14 cellular contexts compared by ENCODE assay signal in the genomic region with DNA sequence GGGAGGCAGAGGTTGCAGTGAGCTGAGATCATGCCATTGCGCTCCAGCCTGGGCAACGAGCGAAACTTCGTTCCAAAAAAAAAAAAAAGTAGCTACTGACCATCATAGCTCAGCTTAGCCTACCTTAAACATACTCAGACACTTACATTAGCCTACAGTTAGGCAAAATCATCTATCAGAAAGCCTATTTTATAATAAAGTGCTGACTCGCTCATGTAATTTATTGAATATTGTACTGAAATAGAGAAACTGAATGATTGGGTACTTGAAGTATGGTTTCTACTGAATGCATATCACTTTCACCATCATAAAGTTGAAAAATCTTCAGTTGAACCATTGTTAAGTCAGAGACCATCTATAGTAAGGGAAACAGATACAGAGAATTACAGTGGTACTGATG.
DNase-seq lines count a peak whose midpoint lies in the region; ATAC-seq, FAIRE-seq and TF ChIP-seq lines count a peak whose summit lies in the region.
"Had no signal": no experiment of that assay in that cellular context is flagged by ENCODE, and none has a peak within 500 bp of the region (broad histone marks: within the 10 kb centered on the region; RNA-seq: fewer than 3 reads in every experiment).

No MANE protein-coding gene starts in this region.

- H3K36me3 Mint-ChIP-seq in chondrocyte (ENCODE audit: low read depth) (peaks cover 2% of the 10 kb centered on the region), natural killer cell (no peaks in the 10 kb centered on the region)

- BruUV-seq in HepG2 (replicated peaks; lab: Mats Ljungman, UMichigan): no TSS peak

- peaks cover 0 to 1% of the 10 kb centered on the region in 2 experiments; a peak in 1 of 5 replicates for H3K36me3 ChIP-seq in HepG2 (replicated peaks in 1 of 2; ENCODE audit: control insufficient read depth in 1 of 2, insufficient read depth in 2 of 2, low read length in 2 of 2)
- no peaks in the 10 kb centered on the region for H3K36me3 ChIP-seq in right lobe of liver

- TF ChIP-seq EP300 in HepG2 (IDR thresholded peaks at IDR 0.05; ENCODE audit: low read depth in 2 of 2, low read length in 2 of 2): no peak
- no peak for TF ChIP-seq EP300 in HepG2 (CRISPR knock-in tag; IDR thresholded peaks at IDR 0.05; ENCODE audit: borderline replicate concordance)

- no peak for DNase-seq in HepG2 (ENCODE audit: low spot score)
- DNase-seq in right lobe of liver: no peak
- no peak for DNase-seq in chondrocyte (ENCODE audit: low spot score)
- DNase-seq in natural killer cell: no peak
- no peak for DNase-seq in DMS53 treated with DMSO at 0.1 percent for 48 hours (lab: John Stamatoyannopoulos, UW; ENCODE audit: unreplicated experiment)
- no peak for DNase-seq in amygdala (lab: John Stamatoyannopoulos, UW)
- DNase-seq: activated gamma-delta T cell treated with Interleukin-2 at 50 U/mL for 16 hours, cerebellar nuclear complex, NCI-H446 treated with DMSO at 0.1 percent for 48 hours, nucleus accumbens had no signal

- in situ Hi-C loops in HepG2 (cut with HindIII; ENCODE audit: extremely low pct_ligation_motif_present, low pct_unique_long_range_greater_than_20kb): no loop called here

- H3K4me3 ChIP-seq in HepG2 (replicated peaks in 1 of 3; ENCODE audit: insufficient read depth in 1 of 3, low read depth in 2 of 3, low read length in 3 of 3) (no peak overlapping the region), right lobe of liver (no peak overlapping the region)

- H3K4me2 ChIP-seq in HepG2 (ENCODE audit: low read depth, low read length): no peak overlapping the region

- H3K79me2 ChIP-seq in HepG2 (ENCODE audit: insufficient read depth, low read length): peaks cover 6% of the 10 kb centered on the region

- H3K4me1 Mint-ChIP-seq in chondrocyte (ENCODE audit: low read depth) (peaks cover 83% of the 10 kb centered on the region), natural killer cell (peaks cover 64 to 76% of the 10 kb centered on the region in 2 donors)

- POLR2A ChIA-PET in HepG2 (lab: Yijun Ruan, JAX): interaction anchor here (3.5 kb wide), 1 partner anchor 12 kb away, joined by 41 read pairs; no protein-coding TSS in a partner anchor

- TF ChIP-seq POLR2A in HepG2 (IDR thresholded peaks at IDR 0.05; ENCODE audit: insufficient read depth in 1 of 2, low read depth in 2 of 2, low read length in 2 of 2): no peak
- TF ChIP-seq POLR2A in right lobe of liver (IDR thresholded peaks at IDR 0.05): no peak

- no peak overlapping the region for H2AFZ ChIP-seq in HepG2 (ENCODE audit: low read length)

- CTCF ChIA-PET in HepG2 (lab: Yijun Ruan, JAX; ENCODE audit: low intra/inter-chr PET ratio, low total read pairs): no interaction called here

- no peaks in the 10 kb centered on the region for H4K20me1 ChIP-seq in HepG2 (ENCODE audit: insufficient read depth, low read length)

- intact Hi-C loops in HepG2 (cut with micrococcal nuclease; ENCODE audit: unreplicated experiment): no loop called here
- intact Hi-C loops in right lobe of liver (cut with DNase I): no loop called here
- intact Hi-C loops in natural killer cell (cut with micrococcal nuclease): no loop called here

- H3K9me3 ChIP-seq in HepG2 (ENCODE audit: low read length) (no peaks in the 10 kb centered on the region), right lobe of liver (no peaks in the 10 kb centered on the region)

- H3K9me3 Mint-ChIP-seq in chondrocyte (ENCODE audit: low read depth) (no peaks in the 10 kb centered on the region), natural killer cell (no peaks in the 10 kb centered on the region)
- H3K9me3 Mint-ChIP-seq: IgD-negative memory B cell had no signal

- no peak for ATAC-seq in HepG2
- no peak for ATAC-seq in right lobe of liver
- no peak for ATAC-seq in natural killer cell
- no peak for ATAC-seq in GM21528 (IDR thresholded peaks at IDR 0.05; ENCODE audit: low FRiP score, unreplicated experiment)
- ATAC-seq in GM21717 (IDR thresholded peaks at IDR 0.05; ENCODE audit: unreplicated experiment): no peak
- ATAC-seq: esophagus mucosa had no signal

- H3K4me3 Mint-ChIP-seq in chondrocyte (ENCODE audit: unreplicated experiment): no peak overlapping the region
- H3K4me3 Mint-ChIP-seq in natural killer cell: no peak overlapping the region

- FAIRE-seq in HepG2 (lab: Jason Lieb, UNC): no peak

- no peak for TF ChIP-seq CTCF in HepG2 (CRISPR knock-in tag; IDR thresholded peaks at IDR 0.05)
- TF ChIP-seq CTCF in right lobe of liver (IDR thresholded peaks at IDR 0.05): no peak
- no peak for TF ChIP-seq CTCF in chondrocyte (IDR thresholded peaks at IDR 0.05)
- TF ChIP-seq CTCF in natural killer cell (IDR thresholded peaks at IDR 0.05): no peak

- no peak overlapping the region for H3K9ac ChIP-seq in HepG2 (ENCODE audit: insufficient read depth, low read depth, low read length)

- H3K27ac Mint-ChIP-seq in chondrocyte (ENCODE audit: unreplicated experiment): peak overlapping the region; percentile 98
- H3K27ac Mint-ChIP-seq in natural killer cell: peak overlapping the region; percentile 79 to 81

- H3K27me3 ChIP-seq in HepG2 (ENCODE audit: control insufficient read depth in 1 of 2, insufficient read depth in 2 of 2, low read length in 2 of 2) (no peaks in the 10 kb centered on the region), right lobe of liver (no peaks in the 10 kb centered on the region)

- H3K27ac ChIP-seq in HepG2 (ENCODE audit: extremely low read length, insufficient read depth, low read length) (peak overlapping the region; percentile 70), right lobe of liver (peak overlapping the region in 1 of 3 donors; percentile 24)

- H3K27me3 Mint-ChIP-seq in chondrocyte (ENCODE audit: low read depth) (no peaks in the 10 kb centered on the region), natural killer cell (ENCODE audit: low read depth in 2 of 2) (no peaks in the 10 kb centered on the region)
- H3K27me3 Mint-ChIP-seq: IgD-negative memory B cell had no signal

- H3K4me1 ChIP-seq in HepG2 (ENCODE audit: insufficient read depth, low read length): peaks cover 51% of the 10 kb centered on the region
- H3K4me1 ChIP-seq in right lobe of liver: peaks cover 0 to 46% (median 15%) of the 10 kb centered on the region in 4 donors

- no peak for TF ChIP-seq RAD21 in HepG2 (CRISPR knock-in tag; IDR thresholded peaks at IDR 0.05)

- WGBS in HepG2 (ENCODE audit: low lambda C conversion rate): over 99% methylated on average over 5 of the region's 5 CpGs
- 98% methylated on average over 5 of the region's 5 CpGs for WGBS in right lobe of liver (ENCODE audit: insufficient coverage, low coverage, low lambda C conversion rate, missing lambda C conversion rate)

TF ChIP-seq in HepG2, 621 proteins besides CTCF, POLR2A, EP300 and RAD21:
- TF ChIP-seq HOXA3 (CRISPR knock-in tag; IDR thresholded peaks at IDR 0.05): no peak
- TF ChIP-seq ZNF501 (CRISPR knock-in tag; IDR thresholded peaks at IDR 0.05): no peak
- TF ChIP-seq TAF1 (CRISPR knock-in tag; IDR thresholded peaks at IDR 0.05): no peak
- TF ChIP-seq, protein P1, sequence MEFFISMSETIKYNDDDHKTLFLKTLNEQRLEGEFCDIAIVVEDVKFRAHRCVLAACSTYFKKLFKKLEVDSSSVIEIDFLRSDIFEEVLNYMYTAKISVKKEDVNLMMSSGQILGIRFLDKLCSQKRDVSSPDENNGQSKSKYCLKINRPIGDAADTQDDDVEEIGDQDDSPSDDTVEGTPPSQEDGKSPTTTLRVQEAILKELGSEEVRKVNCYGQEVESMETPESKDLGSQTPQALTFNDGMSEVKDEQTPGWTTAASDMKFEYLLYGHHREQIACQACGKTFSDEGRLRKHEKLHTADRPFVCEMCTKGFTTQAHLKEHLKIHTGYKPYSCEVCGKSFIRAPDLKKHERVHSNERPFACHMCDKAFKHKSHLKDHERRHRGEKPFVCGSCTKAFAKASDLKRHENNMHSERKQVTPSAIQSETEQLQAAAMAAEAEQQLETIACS (CRISPR knock-in tag; IDR thresholded peaks at IDR 0.05): no peak
- TF ChIP-seq, protein P2, sequence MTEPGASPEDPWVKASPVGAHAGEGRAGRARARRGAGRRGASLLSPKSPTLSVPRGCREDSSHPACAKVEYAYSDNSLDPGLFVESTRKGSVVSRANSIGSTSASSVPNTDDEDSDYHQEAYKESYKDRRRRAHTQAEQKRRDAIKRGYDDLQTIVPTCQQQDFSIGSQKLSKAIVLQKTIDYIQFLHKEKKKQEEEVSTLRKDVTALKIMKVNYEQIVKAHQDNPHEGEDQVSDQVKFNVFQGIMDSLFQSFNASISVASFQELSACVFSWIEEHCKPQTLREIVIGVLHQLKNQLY (CRISPR knock-in tag; IDR thresholded peaks at IDR 0.05): no peak
- TF ChIP-seq ZNF782 (CRISPR knock-in tag; IDR thresholded peaks at IDR 0.05; ENCODE audit: borderline replicate concordance): no peak
- no peak for TF ChIP-seq ZSCAN30 (CRISPR knock-in tag; IDR thresholded peaks at IDR 0.05)
- no peak for TF ChIP-seq ZNF34 (CRISPR knock-in tag; IDR thresholded peaks at IDR 0.05; ENCODE audit: borderline replicate concordance)
- TF ChIP-seq ZNF720 (CRISPR knock-in tag; IDR thresholded peaks at IDR 0.05): no peak
- no peak for TF ChIP-seq HOXA7 (CRISPR knock-in tag; IDR thresholded peaks at IDR 0.05)
- TF ChIP-seq ELF1 (CRISPR knock-in tag; IDR thresholded peaks at IDR 0.05): no peak
- TF ChIP-seq ZBTB8A (CRISPR knock-in tag; IDR thresholded peaks at IDR 0.05; ENCODE audit: borderline replicate concordance, low read depth): no peak
TF ChIP-seq in HepG2: peak in this region for 0.
